Comparison of ENCODE assay signal across 9 cellular contexts in genomic region chr14:62117718-62118164, GRCh38.
DNase-seq lines count a peak whose midpoint lies in the region; TF ChIP-seq lines count a peak whose summit lies in the region.
"Had no signal": no experiment of that assay in that cellular context is flagged by ENCODE, and none has a peak within 500 bp of the region (broad histone marks: within the 10 kb centered on the region; RNA-seq: fewer than 3 reads in every experiment).

No MANE protein-coding gene starts in this region.

- H3K27ac Mint-ChIP-seq in glutamatergic neuron (ENCODE audit: unreplicated experiment) = no peak overlapping the region

- no peaks in the 10 kb centered on the region for H3K36me3 ChIP-seq in rectal smooth muscle tissue (ENCODE audit: control insufficient read depth, insufficient read depth, low read length)

- no peaks in the 10 kb centered on the region for H3K36me3 Mint-ChIP-seq in glutamatergic neuron (ENCODE audit: unreplicated experiment)

- H3K27me3 Mint-ChIP-seq in glutamatergic neuron (ENCODE audit: unreplicated experiment) = peaks cover 7% of the 10 kb centered on the region

- H3K9me3 Mint-ChIP-seq in glutamatergic neuron (ENCODE audit: unreplicated experiment) = peaks cover 2% of the 10 kb centered on the region

- DNase-seq in DMS 273 (lab: John Stamatoyannopoulos, UW; ENCODE audit: unreplicated experiment) = peak; percentile 52
- no peak for DNase-seq in DMS 273 treated with DMSO at 0.1 percent for 48 hours (lab: John Stamatoyannopoulos, UW)
- peak; percentile 66 for DNase-seq in NCI-H748 treated with DMSO at 0.1 percent for 48 hours (lab: John Stamatoyannopoulos, UW)
- DNase-seq in glutamatergic neuron = no peak
- no peak for DNase-seq in activated gamma-delta T cell treated with Interleukin-2 at 50 U/mL for 16 hours
- DNase-seq in SHP77 (lab: John Stamatoyannopoulos, UW) = no peak
- DNase-seq in T1000 (lab: John Stamatoyannopoulos, UW) = no peak

- no peaks in the 10 kb centered on the region for H3K4me1 Mint-ChIP-seq in glutamatergic neuron (ENCODE audit: low read depth, unreplicated experiment)

- H3K4me3 Mint-ChIP-seq in glutamatergic neuron (ENCODE audit: unreplicated experiment) = peak overlapping the region; percentile 84

- H3K4me1 ChIP-seq in rectal smooth muscle tissue (ENCODE audit: control insufficient read depth, insufficient read depth, low read length) = no peaks in the 10 kb centered on the region

- no peak overlapping the region for H3K9ac ChIP-seq in rectal smooth muscle tissue (ENCODE audit: low read length)

- no peak overlapping the region for H3K27ac ChIP-seq in rectal smooth muscle tissue (ENCODE audit: low read depth, low read length)
- H3K27ac ChIP-seq: 22Rv1 had no signal

- peak overlapping the region; percentile 47 for H3K4me3 ChIP-seq in rectal smooth muscle tissue (ENCODE audit: low read length)

- TF ChIP-seq CTCF in glutamatergic neuron (IDR thresholded peaks at IDR 0.05; ENCODE audit: partially characterized antibody, unreplicated experiment) = no peak

- H3K27me3 ChIP-seq in rectal smooth muscle tissue (ENCODE audit: control insufficient read depth, insufficient read depth, low read length) = peaks cover 4% of the 10 kb centered on the region

Comparison
In these comparisons a context has a peak if more than half of its experiments do, and no peak if none do; other contexts are left out.
1. DNase-seq: peak in DMS 273 (single experiment) and NCI-H748 treated with DMSO at 0.1 percent for 48 hours (single experiment); none in DMS 273 treated with DMSO at 0.1 percent for 48 hours (single experiment), glutamatergic neuron (single experiment), activated gamma-delta T cell treated with Interleukin-2 at 50 U/mL for 16 hours (single experiment), SHP77 (0 of 2) and T1000 (single experiment).